In genomic region chr12:6828671-6829531, GRCh38 we compare ENCODE assay signal across 8 cellular contexts. TPM values are rescaled to one million over a fixed set of nuclear protein-coding genes. Genes with fewer than 3 reads are reported as not detected.
A peak's percentile ranks its signal among the peaks of the same experiment; 100 is the strongest.
DNase-seq lines count a peak whose midpoint lies in the region; ATAC-seq and TF ChIP-seq lines count a peak whose summit lies in the region.

No MANE protein-coding gene starts in this region.

- H3K4me3 Mint-ChIP-seq in T-helper 1 cell treated with Interleukin-12 subunit alpha and Interleukin-12 subunit beta and Interleukin-4 antibody, amounts not matched to agents 30 μg/mL and 1 μg/mL, for 36 hours: peak overlapping the region; percentile 85
- H3K4me3 Mint-ChIP-seq in MCF 10A (ENCODE audit: unreplicated experiment) (peak overlapping the region; percentile 77), immature natural killer cell (peak overlapping the region; percentile 84 to 89 (median 86))

- intact Hi-C loops in Right ventricle myocardium inferior (cut with DNase I): loop anchor here (5.0 kb wide), 1 partner anchor 217 kb away; no protein-coding TSS in a partner anchor
- intact Hi-C loops in cardiac septum (cut with DNase I): loop anchor here (5.0 kb wide), 3 partner anchors 62 to 217 kb away; partner anchors contain the start of genes MLF2 and PTMS
- intact Hi-C loops in MCF 10A (cut with micrococcal nuclease): no loop called here

- POLR2A ChIA-PET in MCF 10A (lab: Yijun Ruan, JAX): interaction anchor here (0.5 to 1.4 kb wide), 5 partner anchors 41 to 223 kb away, joined by 3 to 4 read pairs (median 3); partner anchors contain the start of gene MLF2

- BruUV-seq in MCF 10A (replicated peaks; lab: Mats Ljungman, UMichigan): no TSS peak

- CTCF ChIA-PET in MCF 10A (lab: Yijun Ruan, JAX): interaction anchor here (0.6 to 8.7 kb wide), 4 partner anchors 20 to 93 kb away, joined by 4 to 74 read pairs (median 5); partner anchors contain the start of gene MLF2

- no peak for TF ChIP-seq CTCF in MCF 10A (IDR thresholded peaks at IDR 0.05; ENCODE audit: unreplicated experiment)

- peaks cover 59% of the 10 kb centered on the region for H3K27me3 Mint-ChIP-seq in T-helper 1 cell treated with Interleukin-12 subunit alpha and Interleukin-12 subunit beta and Interleukin-4 antibody, amounts not matched to agents 30 μg/mL and 1 μg/mL, for 36 hours (ENCODE audit: low read depth)
- peaks cover 80% of the 10 kb centered on the region for H3K27me3 Mint-ChIP-seq in MCF 10A (ENCODE audit: insufficient read depth, unreplicated experiment)
- H3K27me3 Mint-ChIP-seq in immature natural killer cell (ENCODE audit: low read depth in 3 of 3): peaks cover 21 to 37% (median 33%) of the 10 kb centered on the region in 3 donors

- peaks cover 18% of the 10 kb centered on the region for H3K4me1 Mint-ChIP-seq in T-helper 1 cell treated with Interleukin-12 subunit alpha and Interleukin-12 subunit beta and Interleukin-4 antibody, amounts not matched to agents 30 μg/mL and 1 μg/mL, for 36 hours (ENCODE audit: low read depth)
- H3K4me1 Mint-ChIP-seq in MCF 10A (ENCODE audit: insufficient read depth, unreplicated experiment): peaks cover 29% of the 10 kb centered on the region
- H3K4me1 Mint-ChIP-seq in immature natural killer cell: peaks cover 12 to 13% of the 10 kb centered on the region in 2 donors

- peak overlapping the region; percentile 72 for H3K27ac Mint-ChIP-seq in T-helper 1 cell treated with Interleukin-12 subunit alpha and Interleukin-12 subunit beta and Interleukin-4 antibody, amounts not matched to agents 30 μg/mL and 1 μg/mL, for 36 hours
- no peak overlapping the region for H3K27ac Mint-ChIP-seq in MCF 10A (ENCODE audit: low read depth, unreplicated experiment)
- peak overlapping the region in 3 of 6 donors; percentile 49 to 79 (median 49) for H3K27ac Mint-ChIP-seq in immature natural killer cell

- H3K9me3 Mint-ChIP-seq in T-helper 1 cell treated with Interleukin-12 subunit alpha and Interleukin-12 subunit beta and Interleukin-4 antibody, amounts not matched to agents 30 μg/mL and 1 μg/mL, for 36 hours: no peaks in the 10 kb centered on the region
- H3K9me3 Mint-ChIP-seq in MCF 10A (ENCODE audit: unreplicated experiment) (no peaks in the 10 kb centered on the region), immature natural killer cell (peaks cover 0 to 1% (median 0%) of the 10 kb centered on the region in 6 donors)

- DNase-seq in Right ventricle myocardium inferior (ENCODE audit: missing footprints) (no peak), cardiac septum (ENCODE audit: low spot score) (no peak), MCF 10A (ENCODE audit: unreplicated experiment) (no peak), immature natural killer cell (peak; percentile 22 to 30 (median 25))
- peak; percentile 39 to 51 for DNase-seq in stimulated activated CD4-positive, alpha-beta T cell treated with anti-CD3 and anti-CD28 coated beads, Interleukin-2, amount 100 ng/mL, for 24 hours

- no peaks in the 10 kb centered on the region for H3K36me3 Mint-ChIP-seq in T-helper 1 cell treated with Interleukin-12 subunit alpha and Interleukin-12 subunit beta and Interleukin-4 antibody, amounts not matched to agents 30 μg/mL and 1 μg/mL, for 36 hours (ENCODE audit: low read depth)
- H3K36me3 Mint-ChIP-seq in MCF 10A (ENCODE audit: insufficient read depth, unreplicated experiment) (no peaks in the 10 kb centered on the region), immature natural killer cell (no peaks in the 10 kb centered on the region)

- ATAC-seq in Right ventricle myocardium inferior (peak; percentile 27), HG02938 (IDR thresholded peaks at IDR 0.05; ENCODE audit: unreplicated experiment) (no peak), HG02840 (IDR thresholded peaks at IDR 0.05; ENCODE audit: low FRiP score, unreplicated experiment) (no peak)

RNA-seq across cellular contexts. Expression of gene P3H3, which starts 0.7 kb away (rescaled TPM):
- total RNA-seq in Right ventricle myocardium inferior (10.3 TPM), cardiac septum (25.7 TPM), MCF 10A (2022) (0.47 and 1.3 TPM in 2 replicates)
- not detected for polyA plus RNA-seq in immature natural killer cell

RNA-seq across cellular contexts. Expression of gene GPR162, which starts 7.3 kb away (rescaled TPM):
- total RNA-seq in Right ventricle myocardium inferior (7.8 TPM), cardiac septum (5.7 TPM), MCF 10A (2022) (not detected in 2 replicates)
- polyA plus RNA-seq in immature natural killer cell: not detected

RNA-seq across cellular contexts. Expression of gene GNB3, which starts 11.8 kb away (rescaled TPM):
- 4.0 TPM for total RNA-seq in Right ventricle myocardium inferior
- 9.7 TPM for total RNA-seq in cardiac septum
- 0.47 TPM in 1 of 2 replicates, not detected in the other for total RNA-seq in MCF 10A (2022)
- not detected for polyA plus RNA-seq in immature natural killer cell

RNA-seq across cellular contexts. Expression of gene CDCA3, which starts 22.2 kb away (rescaled TPM):
- total RNA-seq in Right ventricle myocardium inferior (1.2 TPM), cardiac septum (0.65 TPM), MCF 10A (2022) (11.7 and 25.5 TPM in 2 replicates)
- polyA plus RNA-seq in immature natural killer cell: 1 to 10 TPM in 1 of 3 donors, under 1 TPM in 1, not detected in 1; 0.99 to 1.5 TPM

RNA-seq across cellular contexts. Expression of gene USP5, which starts 23.0 kb away (rescaled TPM):
- total RNA-seq in Right ventricle myocardium inferior: 62.0 TPM
- total RNA-seq in cardiac septum: 83.5 TPM
- 62.5 and 80.2 TPM in 2 replicates for total RNA-seq in MCF 10A (2022)
- polyA plus RNA-seq in immature natural killer cell: 10 to 100 TPM; 41.3 to 54.0 (median 52.0) TPM

Comparison
In these comparisons a context has a peak if more than half of its experiments do, and no peak if none do; other contexts are left out.
1. DNase-seq: peak in immature natural killer cell (3 of 3) and stimulated activated CD4-positive, alpha-beta T cell treated with anti-CD3 and anti-CD28 coated beads, Interleukin-2, amount 100 ng/mL, for 24 hours (2 of 2); none in Right ventricle myocardium inferior (single experiment), cardiac septum (single experiment) and MCF 10A (single experiment).
2. Peak in every context shown above with its lines, with median percentiles within 50 percentile points of each other: H3K4me3 Mint-ChIP-seq.